19 cellular contexts compared by ENCODE assay signal in the genomic region with DNA sequence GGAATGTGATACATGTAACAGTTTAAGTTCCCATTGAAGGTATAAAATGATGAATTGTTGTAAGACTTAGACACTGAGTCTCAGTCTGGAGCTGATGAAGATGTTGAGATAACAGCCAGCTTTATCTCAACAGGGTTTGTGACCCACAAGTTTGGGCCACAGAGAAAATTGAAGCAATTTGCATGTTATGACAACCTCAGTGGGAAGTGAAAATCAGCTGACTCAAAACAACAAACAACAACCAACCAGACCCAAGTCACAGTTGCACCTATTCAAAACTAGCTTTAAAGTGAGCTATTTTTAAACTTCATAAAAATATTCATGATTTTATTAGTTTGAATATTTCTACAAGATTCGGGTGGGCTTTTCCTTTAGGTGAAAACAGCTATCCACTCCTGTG. TPM values are rescaled to one million over a fixed set of nuclear protein-coding genes. Genes with fewer than 3 reads are reported as not detected.
DNase-seq lines count a peak whose midpoint lies in the region; ATAC-seq and TF ChIP-seq lines count a peak whose summit lies in the region.
"Had no signal": no experiment of that assay in that cellular context is flagged by ENCODE, and none has a peak within 500 bp of the region (broad histone marks: within the 10 kb centered on the region; RNA-seq: fewer than 3 reads in every experiment).

No MANE protein-coding gene starts in this region.

- no peak overlapping the region for H3K9ac ChIP-seq in Loucy (ENCODE audit: low read depth, low read length, poor library complexity, severe bottlenecking)

- intact Hi-C loops in heart left ventricle (cut with DNase I) (loop anchor here in 4 of 10 donors (10.0 kb wide), 3 partner anchors 524 to 724 kb away; no protein-coding TSS in a partner anchor), adrenal gland (cut with DNase I) (no loop called here)

- peak overlapping the region; percentile 79; the same call in 1 of the 2 replicates for H2AFZ ChIP-seq in Loucy (ENCODE audit: low read length)

- H3K9me3 ChIP-seq in Loucy (ENCODE audit: insufficient read depth, low read depth, low read length) = no peaks in the 10 kb centered on the region
- peaks cover 0 to 5% (median 0%) of the 10 kb centered on the region in 12 donors for H3K9me3 ChIP-seq in heart left ventricle
- H3K9me3 ChIP-seq in adrenal gland (replicated peaks in 1 of 3) = no peaks in the 10 kb centered on the region
- H3K9me3 ChIP-seq: right atrium auricular region, upper lobe of right lung had no signal

- no peaks in the 10 kb centered on the region for H3K4me1 Mint-ChIP-seq in activated T-cell treated with anti-CD3 and anti-CD28 coated beads, Interleukin-2, amount 50 U/mL, for 4 hours (ENCODE audit: low read depth)
- H3K4me1 Mint-ChIP-seq: activated naive CD4-positive, alpha-beta T cell treated with anti-CD3 and anti-CD28 coated beads, Interleukin-2, amount 50 U/mL, for 24 hours; stimulated activated effector memory CD8-positive, alpha-beta T cell treated with anti-CD3 and anti-CD28 coated beads, Interleukin-12 subunit alpha, Interleukin-12 subunit beta, amount 100 ng/mL, for 72 hours had no signal

- H3K4me1 ChIP-seq in Loucy (ENCODE audit: insufficient read depth, low read length, poor library complexity, severe bottlenecking) = peaks cover 27% of the 10 kb centered on the region
- no peaks in the 10 kb centered on the region for H3K4me1 ChIP-seq in heart left ventricle
- H3K4me1 ChIP-seq in adrenal gland (replicated peaks in 1 of 2) = no peaks in the 10 kb centered on the region
- H3K4me1 ChIP-seq: right atrium auricular region, upper lobe of right lung had no signal

- no peak overlapping the region for H3K27ac ChIP-seq in heart left ventricle
- no peak overlapping the region for H3K27ac ChIP-seq in adrenal gland
- H3K27ac ChIP-seq: right atrium auricular region, upper lobe of right lung, VCaP had no signal

- peak; percentile 86 for ATAC-seq in GM18517 (IDR thresholded peaks at IDR 0.05; ENCODE audit: unreplicated experiment)
- peak; percentile 55 for ATAC-seq in GM21381 (IDR thresholded peaks at IDR 0.05; ENCODE audit: unreplicated experiment)
- peak; percentile 79 for ATAC-seq in HG02981 (IDR thresholded peaks at IDR 0.05; ENCODE audit: unreplicated experiment)
- ATAC-seq in heart left ventricle = no peak
- ATAC-seq in activated T-cell treated with anti-CD3 and anti-CD28 coated beads, Interleukin-2, amount 50 U/mL, for 4 hours = no peak
- ATAC-seq: stimulated activated effector memory CD8-positive, alpha-beta T cell treated with anti-CD3 and anti-CD28 coated beads, Interleukin-12 subunit alpha, Interleukin-12 subunit beta, amount 100 ng/mL, for 72 hours; upper lobe of right lung had no signal

- peaks cover 7% of the 10 kb centered on the region for H3K9me3 Mint-ChIP-seq in activated T-cell treated with anti-CD3 and anti-CD28 coated beads, Interleukin-2, amount 50 U/mL, for 4 hours
- H3K9me3 Mint-ChIP-seq: stimulated activated effector memory CD8-positive, alpha-beta T cell treated with anti-CD3 and anti-CD28 coated beads, Interleukin-12 subunit alpha, Interleukin-12 subunit beta, amount 100 ng/mL, for 72 hours had no signal

- no peaks in the 10 kb centered on the region for H4K20me1 ChIP-seq in Loucy (ENCODE audit: insufficient read depth, low read length, poor library complexity, severe bottlenecking)

- no peaks in the 10 kb centered on the region for H3K36me3 Mint-ChIP-seq in activated T-cell treated with anti-CD3 and anti-CD28 coated beads, Interleukin-2, amount 50 U/mL, for 4 hours (ENCODE audit: insufficient read depth)
- H3K36me3 Mint-ChIP-seq: stimulated activated effector memory CD8-positive, alpha-beta T cell treated with anti-CD3 and anti-CD28 coated beads, Interleukin-12 subunit alpha, Interleukin-12 subunit beta, amount 100 ng/mL, for 72 hours had no signal

- H3K79me2 ChIP-seq in Loucy (ENCODE audit: insufficient read depth, low read length) = no peaks in the 10 kb centered on the region

- H3K36me3 ChIP-seq in Loucy (ENCODE audit: insufficient read depth, low read length) (no peaks in the 10 kb centered on the region), heart left ventricle (no peaks in the 10 kb centered on the region), adrenal gland (replicated peaks in 1 of 2) (no peaks in the 10 kb centered on the region)
- H3K36me3 ChIP-seq: right atrium auricular region, upper lobe of right lung had no signal

- 77 to 85% (median 83%) methylated on average over 1 of the region's 1 CpG for WGBS in heart left ventricle, 4 donors
- 45 to 80% (median 50%) methylated on average over 1 of the region's 1 CpG for WGBS in adrenal gland, 4 donors

- peaks cover 50% of the 10 kb centered on the region for H3K27me3 Mint-ChIP-seq in activated T-cell treated with anti-CD3 and anti-CD28 coated beads, Interleukin-2, amount 50 U/mL, for 4 hours (ENCODE audit: low read depth)

- no peaks in the 10 kb centered on the region for H3K9me2 ChIP-seq in Loucy (replicated peaks; ENCODE audit: low read depth, low read length)

- TF ChIP-seq CTCF in Loucy (conservative IDR thresholded peaks at IDR 0.05; ENCODE audit: low read length) (no peak), heart left ventricle (IDR thresholded peaks at IDR 0.05) (no peak), adrenal gland (IDR thresholded peaks at IDR 0.05) (no peak)

- H3K4me3 ChIP-seq in Loucy (ENCODE audit: low read length, poor library complexity, severe bottlenecking) = no peak overlapping the region
- no peak overlapping the region for H3K4me3 ChIP-seq in heart left ventricle
- H3K4me3 ChIP-seq in adrenal gland = no peak overlapping the region
- H3K4me3 ChIP-seq: right atrium auricular region, upper lobe of right lung had no signal

- TF ChIP-seq POLR2A in heart left ventricle (IDR thresholded peaks at IDR 0.05) (no peak), adrenal gland (IDR thresholded peaks at IDR 0.05) (no peak)

- peak overlapping the region; percentile 29 for H3K4me2 ChIP-seq in Loucy (ENCODE audit: low read depth, low read length, poor library complexity, severe bottlenecking)

- DNase-seq in heart left ventricle (no peak), adrenal gland (no peak)
- DNase-seq in activated T-cell treated with anti-CD3 and anti-CD28 coated beads, Interleukin-2, amount 50 U/mL, for 4 hours = no peak
- no peak for DNase-seq in stimulated activated naive CD4-positive, alpha-beta T cell (lab: John Stamatoyannopoulos, UW)
- DNase-seq: effector memory CD4-positive, alpha-beta T cell; mammary epithelial cell; OCI-M1; stimulated activated CD4-positive, alpha-beta T cell treated with anti-CD3 and anti-CD28 coated beads, Interleukin-4, amount 100 ng/mL, for 4 hours; upper lobe of right lung had no signal

- H3K4me3 Mint-ChIP-seq in activated T-cell treated with anti-CD3 and anti-CD28 coated beads, Interleukin-2, amount 50 U/mL, for 4 hours = no peak overlapping the region
- H3K4me3 Mint-ChIP-seq: activated naive CD4-positive, alpha-beta T cell treated with anti-CD3 and anti-CD28 coated beads, Interleukin-2, amount 50 U/mL, for 24 hours; stimulated activated effector memory CD8-positive, alpha-beta T cell treated with anti-CD3 and anti-CD28 coated beads, Interleukin-12 subunit alpha, Interleukin-12 subunit beta, amount 100 ng/mL, for 72 hours had no signal

- H3K27me3 ChIP-seq in Loucy (ENCODE audit: insufficient read depth, low read length, poor library complexity, severe bottlenecking) (no peaks in the 10 kb centered on the region), heart left ventricle (peaks cover 0 to 54% (median 8%) of the 10 kb centered on the region in 9 donors), adrenal gland (no peaks in the 10 kb centered on the region)
- H3K27me3 ChIP-seq: right atrium auricular region had no signal

- H3F3A ChIP-seq in Loucy (ENCODE audit: low read depth) = no peaks in the 10 kb centered on the region

RNA-seq across cellular contexts. Expression of a gene that starts 8.0 kb away (rescaled TPM):
- total RNA-seq in heart left ventricle (10 to 100 TPM in 1 of 9 donors, 1 to 10 TPM in 1, under 1 TPM in 5, not detected in 2; 0.16 to 18.8 (median 0.37) TPM), adrenal gland (10 to 100 TPM in 1 of 8 donors, 1 to 10 TPM in 5, under 1 TPM in 2; 0.57 to 23.2 (median 2.5) TPM)
- polyA plus RNA-seq in heart left ventricle (1 to 10 TPM in 1 of 2 donors, under 1 TPM in 1; 0.06 to 1.1 TPM), adrenal gland (10 to 100 TPM in 1 of 3 donors, 1 to 10 TPM in 2; 2.0 to 22.3 (median 9.0) TPM)
- under 1 TPM; 0.24 to 0.68 (median 0.40) TPM for total RNA-seq in activated T-cell treated with anti-CD3 and anti-CD28 coated beads, Interleukin-2, amount 50 U/mL, for 4 hours
- total RNA-seq: bronchial epithelial cell, fibroblast of villous mesenchyme, mammary epithelial cell had no signal

RNA-seq across cellular contexts. Expression of a gene that starts 21.1 kb away (rescaled TPM):
- total RNA-seq in heart left ventricle (1 to 10 TPM in 2 of 9 donors, under 1 TPM in 6, not detected in 1; 0.16 to 1.1 (median 0.62) TPM), adrenal gland (1 to 10 TPM in 3 of 8 donors, under 1 TPM in 1, not detected in 4; 0.18 to 6.3 (median 1.5) TPM)
- polyA plus RNA-seq in heart left ventricle (under 1 TPM; 0.44 to 0.53 TPM), adrenal gland (1 to 10 TPM in 2 of 3 donors, under 1 TPM in 1; 0.55 to 3.1 (median 1.0) TPM)
- 1 to 10 TPM in 1 of 3 donors, under 1 TPM in 2; 0.42 to 1.2 (median 0.54) TPM for total RNA-seq in activated T-cell treated with anti-CD3 and anti-CD28 coated beads, Interleukin-2, amount 50 U/mL, for 4 hours
- total RNA-seq: fibroblast of villous mesenchyme, upper lobe of right lung had no signal

Comparison
In these comparisons a context has a peak if more than half of its experiments do, and no peak if none do; other contexts are left out.
1. ATAC-seq: peak in GM18517 (single experiment), GM21381 (single experiment) and HG02981 (single experiment); none in heart left ventricle (0 of 4) and activated T-cell treated with anti-CD3 and anti-CD28 coated beads, Interleukin-2, amount 50 U/mL, for 4 hours (0 of 2).